In genomic region chr10:108904163-108904878, GRCh38 we compare ENCODE assay signal across 20 cellular contexts.
A peak's percentile ranks its signal among the peaks of the same experiment; 100 is the strongest.
DNase-seq lines count a peak whose midpoint lies in the region; ATAC-seq, FAIRE-seq and TF ChIP-seq lines count a peak whose summit lies in the region.
"Had no signal": no experiment of that assay in that cellular context is flagged by ENCODE, and none has a peak within 500 bp of the region (broad histone marks: within the 10 kb centered on the region; RNA-seq: fewer than 3 reads in every experiment).

No MANE protein-coding gene starts in this region.

- no peaks in the 10 kb centered on the region for H3K36me3 Mint-ChIP-seq in astrocyte (ENCODE audit: low read depth, unreplicated experiment)
- H3K36me3 Mint-ChIP-seq: CD8-positive, alpha-beta T cell had no signal

- no peak for TF ChIP-seq CTCF in astrocyte (IDR thresholded peaks at IDR 0.05; ENCODE audit: insufficient read depth, low read depth, low read length)

- no peaks in the 10 kb centered on the region for H3K4me1 ChIP-seq in astrocyte (ENCODE audit: insufficient read depth, low read length)
- H3K4me1 ChIP-seq: pancreas had no signal

- peaks cover 15% of the 10 kb centered on the region for H3K4me1 Mint-ChIP-seq in astrocyte (ENCODE audit: low read depth, unreplicated experiment)

- no peaks in the 10 kb centered on the region for H3K9me3 Mint-ChIP-seq in astrocyte (ENCODE audit: unreplicated experiment)

- H3K27me3 ChIP-seq in astrocyte (ENCODE audit: insufficient read depth, low read length): no peaks in the 10 kb centered on the region

- ATAC-seq in GM19328 (IDR thresholded peaks at IDR 0.05; ENCODE audit: unreplicated experiment): no peak
- ATAC-seq: CD8-positive, alpha-beta T cell; effector memory CD8-positive, alpha-beta T cell had no signal

- no peaks in the 10 kb centered on the region for H4K20me1 ChIP-seq in astrocyte (ENCODE audit: insufficient read depth, low read length)

- H3K4me3 ChIP-seq in astrocyte (ENCODE audit: insufficient read depth, low read depth, low read length): no peak overlapping the region
- H3K4me3 ChIP-seq: pancreas had no signal

- DNase-seq in AG08395 (ENCODE audit: low spot score) (peak; percentile 14), M059J (ENCODE audit: low read depth) (peak; percentile 68), astrocyte (ENCODE audit: low read depth) (peak; percentile 38), iris pigment epithelial cell (ENCODE audit: low read depth) (peak; percentile 18), midbrain (lab: John Stamatoyannopoulos, UW) (no peak), NCI-H82 (lab: John Stamatoyannopoulos, UW) (no peak), NCI-H2081 (lab: John Stamatoyannopoulos, UW) (no peak)
- DNase-seq: amniotic stem cell; CD8-positive, alpha-beta T cell; DMS79 treated with DMSO at 0.1 percent for 48 hours; effector memory CD8-positive, alpha-beta T cell; NCI-H187 treated with DMSO at 0.1 percent for 48 hours; NCI-H510A treated with DMSO at 0.1 percent for 48 hours; pancreas; small intestine; stimulated activated CD4-positive, alpha-beta T cell treated with anti-CD3 and anti-CD28 coated beads, Interleukin-4, amount 100 ng/mL, for 1 hour had no signal

- FAIRE-seq in astrocyte (lab: Jason Lieb, UNC): no peak
- FAIRE-seq: frontal cortex, pancreas, small intestine had no signal

- peaks cover 3% of the 10 kb centered on the region for H3K9me3 ChIP-seq in astrocyte (ENCODE audit: insufficient read depth, low read depth, low read length)
- H3K9me3 ChIP-seq: pancreas had no signal

- no peak overlapping the region for H3K9ac ChIP-seq in astrocyte (ENCODE audit: low read length)

- H3K27ac Mint-ChIP-seq in astrocyte (ENCODE audit: unreplicated experiment): no peak overlapping the region
- H3K27ac Mint-ChIP-seq: activated T-helper 2 cell treated with anti-CD3 and anti-CD28 coated beads, Interferon-gamma antibody, Interleukin-2, Interleukin-4, amounts not matched to agents 10 μg/mL and 5 μg/mL and 100 μg/mL, durations not matched to agents 14 hours and 24 hours and 36 hours; CD8-positive, alpha-beta T cell; effector memory CD8-positive, alpha-beta T cell; T-helper 2 cell treated with Interferon-gamma antibody and Interleukin-4, amounts not matched to agents 5 μg/mL and 100 μg/mL, for 36 hours had no signal

- H3K27me3 Mint-ChIP-seq in astrocyte (ENCODE audit: low read depth, unreplicated experiment): no peaks in the 10 kb centered on the region
- H3K27me3 Mint-ChIP-seq: effector memory CD8-positive, alpha-beta T cell had no signal

- no peak overlapping the region for H3K4me2 ChIP-seq in astrocyte (ENCODE audit: low read length)

- H3K36me3 ChIP-seq in astrocyte (ENCODE audit: insufficient read depth, low read length): no peaks in the 10 kb centered on the region
- H3K36me3 ChIP-seq: pancreas had no signal

- H3K4me3 Mint-ChIP-seq in astrocyte (ENCODE audit: unreplicated experiment): no peak overlapping the region
- H3K4me3 Mint-ChIP-seq: CD8-positive, alpha-beta T cell; effector memory CD8-positive, alpha-beta T cell; T-helper 2 cell treated with Interferon-gamma antibody and Interleukin-4, amounts not matched to agents 5 μg/mL and 100 μg/mL, for 36 hours had no signal

- H3K79me2 ChIP-seq in astrocyte (ENCODE audit: insufficient read depth, low read length): no peaks in the 10 kb centered on the region

- H3K27ac ChIP-seq in astrocyte (ENCODE audit: low read depth, low read length): no peak overlapping the region
- H3K27ac ChIP-seq: pancreas had no signal

- H2AFZ ChIP-seq in astrocyte (ENCODE audit: low read depth, low read length): no peak overlapping the region

Comparison
In these comparisons a context has a peak if more than half of its experiments do, and no peak if none do; other contexts are left out.
1. DNase-seq: peak in AG08395 (single experiment), M059J (single experiment), astrocyte (single experiment) and iris pigment epithelial cell (single experiment); none in midbrain (single experiment), NCI-H82 (single experiment) and NCI-H2081 (0 of 2).